ENCODE assay signal across 9 cellular contexts in the genomic region with DNA sequence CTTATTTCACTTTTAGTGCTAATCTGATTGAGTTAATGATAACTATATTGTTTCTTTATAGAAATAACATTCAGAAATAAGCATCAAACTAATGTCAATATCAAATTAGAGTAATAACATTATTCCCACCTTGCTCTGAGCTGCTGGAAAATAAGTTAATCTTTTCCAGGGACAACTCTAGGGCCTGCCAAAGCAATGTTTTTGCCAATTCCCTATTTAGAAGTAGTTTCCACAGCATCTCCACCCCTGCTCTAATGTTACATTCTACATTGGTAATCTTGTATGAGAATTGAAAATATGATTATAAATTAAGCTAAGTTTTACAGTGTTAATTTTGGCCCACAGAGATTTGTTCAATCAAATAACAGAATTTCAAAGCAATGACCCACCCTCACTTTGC.
"Had no signal": no experiment of that assay in that cellular context is flagged by ENCODE, and none has a peak within 500 bp of the region (broad histone marks: within the 10 kb centered on the region; RNA-seq: fewer than 3 reads in every experiment).

No MANE protein-coding gene starts in this region.

- H3K4me3 ChIP-seq: GM23248, GM23338, HAP-1 had no signal

- ATAC-seq: GM23338, HCT116 had no signal

- H3K9me3 ChIP-seq: HAP-1 had no signal

- H3K27ac Mint-ChIP-seq: GM23338, H9, HFFc6 had no signal

- H3K36me3 ChIP-seq: HAP-1 had no signal

- H3K27ac ChIP-seq: GM23248 had no signal

- H3K4me1 Mint-ChIP-seq: GM23338, H9 had no signal

- H3K4me3 Mint-ChIP-seq: GM23338, H9, HFFc6 had no signal

- DNase-seq: GM23248, GOT3, H7, H9, HCEC 1CT, HFFc6 had no signal
